2 cellular contexts compared by ENCODE assay signal in the genomic region with DNA sequence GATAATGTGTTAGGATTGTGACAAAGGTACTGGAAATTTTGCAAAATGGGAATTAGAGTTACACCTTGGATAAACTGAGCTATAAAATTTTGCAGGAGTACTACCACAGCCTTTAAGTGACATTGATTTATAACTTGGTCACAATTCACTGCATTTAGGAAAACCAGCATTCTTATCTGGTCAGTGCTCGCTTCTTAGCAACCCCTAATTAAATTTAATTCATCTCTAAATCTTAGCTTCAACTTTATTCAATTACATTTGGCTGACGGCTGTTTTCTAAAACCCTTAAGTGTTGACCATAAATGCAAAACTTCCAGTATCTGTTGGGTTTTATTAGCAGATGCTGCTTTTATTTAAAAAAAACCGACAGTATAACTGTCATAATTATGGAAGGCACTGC.
A peak's percentile ranks its signal among the peaks of the same experiment; 100 is the strongest.
TF ChIP-seq lines count a peak whose summit lies in the region.

No MANE protein-coding gene starts in this region.

TF ChIP-seq in HCT116, 20 proteins besides CTCF, POLR2A, EP300 and RAD21:
- TF ChIP-seq, protein P1, sequence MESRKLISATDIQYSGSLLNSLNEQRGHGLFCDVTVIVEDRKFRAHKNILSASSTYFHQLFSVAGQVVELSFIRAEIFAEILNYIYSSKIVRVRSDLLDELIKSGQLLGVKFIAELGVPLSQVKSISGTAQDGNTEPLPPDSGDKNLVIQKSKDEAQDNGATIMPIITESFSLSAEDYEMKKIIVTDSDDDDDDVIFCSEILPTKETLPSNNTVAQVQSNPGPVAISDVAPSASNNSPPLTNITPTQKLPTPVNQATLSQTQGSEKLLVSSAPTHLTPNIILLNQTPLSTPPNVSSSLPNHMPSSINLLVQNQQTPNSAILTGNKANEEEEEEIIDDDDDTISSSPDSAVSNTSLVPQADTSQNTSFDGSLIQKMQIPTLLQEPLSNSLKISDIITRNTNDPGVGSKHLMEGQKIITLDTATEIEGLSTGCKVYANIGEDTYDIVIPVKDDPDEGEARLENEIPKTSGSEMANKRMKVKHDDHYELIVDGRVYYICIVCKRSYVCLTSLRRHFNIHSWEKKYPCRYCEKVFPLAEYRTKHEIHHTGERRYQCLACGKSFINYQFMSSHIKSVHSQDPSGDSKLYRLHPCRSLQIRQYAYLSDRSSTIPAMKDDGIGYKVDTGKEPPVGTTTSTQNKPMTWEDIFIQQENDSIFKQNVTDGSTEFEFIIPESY (IDR thresholded peaks at IDR 0.05; ENCODE audit: extremely low read depth, insufficient replicate concordance, low read length) = no peak

TF ChIP-seq in K562, 482 proteins besides CTCF, POLR2A, EP300 and RAD21:
- TF ChIP-seq KDM1A (IDR thresholded peaks at IDR 0.05) = no peak
- TF ChIP-seq, protein P2, sequence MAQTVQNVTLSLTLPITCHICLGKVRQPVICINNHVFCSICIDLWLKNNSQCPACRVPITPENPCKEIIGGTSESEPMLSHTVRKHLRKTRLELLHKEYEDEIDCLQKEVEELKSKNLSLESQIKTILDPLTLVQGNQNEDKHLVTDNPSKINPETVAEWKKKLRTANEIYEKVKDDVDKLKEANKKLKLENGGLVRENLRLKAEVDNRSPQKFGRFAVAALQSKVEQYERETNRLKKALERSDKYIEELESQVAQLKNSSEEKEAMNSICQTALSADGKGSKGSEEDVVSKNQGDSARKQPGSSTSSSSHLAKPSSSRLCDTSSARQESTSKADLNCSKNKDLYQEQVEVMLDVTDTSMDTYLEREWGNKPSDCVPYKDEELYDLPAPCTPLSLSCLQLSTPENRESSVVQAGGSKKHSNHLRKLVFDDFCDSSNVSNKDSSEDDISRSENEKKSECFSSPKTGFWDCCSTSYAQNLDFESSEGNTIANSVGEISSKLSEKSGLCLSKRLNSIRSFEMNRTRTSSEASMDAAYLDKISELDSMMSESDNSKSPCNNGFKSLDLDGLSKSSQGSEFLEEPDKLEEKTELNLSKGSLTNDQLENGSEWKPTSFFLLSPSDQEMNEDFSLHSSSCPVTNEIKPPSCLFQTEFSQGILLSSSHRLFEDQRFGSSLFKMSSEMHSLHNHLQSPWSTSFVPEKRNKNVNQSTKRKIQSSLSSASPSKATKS (CRISPR knock-in tag; IDR thresholded peaks at IDR 0.05) = no peak
- no peak for TF ChIP-seq ZNF121 (CRISPR knock-in tag; conservative IDR thresholded peaks at IDR 0.05)
- TF ChIP-seq PCBP2 (IDR thresholded peaks at IDR 0.05; ENCODE audit: low read depth, low read length, poor library complexity, severe bottlenecking) = no peak
- TF ChIP-seq MEIS2 (IDR thresholded peaks at IDR 0.05; ENCODE audit: partially characterized antibody) = peak; percentile 36
- TF ChIP-seq DIDO1 (tag; IDR thresholded peaks at IDR 0.05; ENCODE audit: low read depth) = no peak
- no peak for TF ChIP-seq HNRNPL (IDR thresholded peaks at IDR 0.05; ENCODE audit: low read depth, low read length)
- TF ChIP-seq SMC3 (conservative IDR thresholded peaks at IDR 0.05; ENCODE audit: insufficient read depth, low read depth, low read length) = no peak
- no peak for TF ChIP-seq NUFIP1 (IDR thresholded peaks at IDR 0.05; ENCODE audit: partially characterized antibody)
- peak; percentile 91 for TF ChIP-seq RBM22 (IDR thresholded peaks at IDR 0.05; ENCODE audit: low read depth, low read length, poor library complexity, severe bottlenecking)
- no peak for TF ChIP-seq ZNF197 (CRISPR knock-in tag; IDR thresholded peaks at IDR 0.05; ENCODE audit: low read depth)
- no peak for TF ChIP-seq PTBP1 (IDR thresholded peaks at IDR 0.05; ENCODE audit: low read depth, low read length)
- no peak for TF ChIP-seq BRD4 (IDR thresholded peaks at IDR 0.05)
- TF ChIP-seq ZNF3 (CRISPR knock-in tag; IDR thresholded peaks at IDR 0.05) = no peak
- TF ChIP-seq ESRRA (IDR thresholded peaks at IDR 0.05; ENCODE audit: borderline replicate concordance, low read depth) = no peak
- no peak for TF ChIP-seq KAT7 (CRISPR knock-in tag; IDR thresholded peaks at IDR 0.05; ENCODE audit: borderline replicate concordance)
- TF ChIP-seq IRF2 (CRISPR knock-in tag; IDR thresholded peaks at IDR 0.05) = no peak
- peak; percentile 55 for TF ChIP-seq POLR2G (IDR thresholded peaks at IDR 0.05; ENCODE audit: low read depth, low read length)
- TF ChIP-seq, protein P3, sequence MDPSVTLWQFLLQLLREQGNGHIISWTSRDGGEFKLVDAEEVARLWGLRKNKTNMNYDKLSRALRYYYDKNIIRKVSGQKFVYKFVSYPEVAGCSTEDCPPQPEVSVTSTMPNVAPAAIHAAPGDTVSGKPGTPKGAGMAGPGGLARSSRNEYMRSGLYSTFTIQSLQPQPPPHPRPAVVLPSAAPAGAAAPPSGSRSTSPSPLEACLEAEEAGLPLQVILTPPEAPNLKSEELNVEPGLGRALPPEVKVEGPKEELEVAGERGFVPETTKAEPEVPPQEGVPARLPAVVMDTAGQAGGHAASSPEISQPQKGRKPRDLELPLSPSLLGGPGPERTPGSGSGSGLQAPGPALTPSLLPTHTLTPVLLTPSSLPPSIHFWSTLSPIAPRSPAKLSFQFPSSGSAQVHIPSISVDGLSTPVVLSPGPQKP (CRISPR knock-in tag; IDR thresholded peaks at IDR 0.05) = no peak
- TF ChIP-seq HCFC1 (IDR thresholded peaks at IDR 0.05; ENCODE audit: low read depth, low read length) = no peak
- no peak for TF ChIP-seq ZFX (CRISPR knock-in tag; IDR thresholded peaks at IDR 0.05)
- no peak for TF ChIP-seq XRCC5 (IDR thresholded peaks at IDR 0.05; ENCODE audit: low read depth, low read length)
- TF ChIP-seq, protein P4, sequence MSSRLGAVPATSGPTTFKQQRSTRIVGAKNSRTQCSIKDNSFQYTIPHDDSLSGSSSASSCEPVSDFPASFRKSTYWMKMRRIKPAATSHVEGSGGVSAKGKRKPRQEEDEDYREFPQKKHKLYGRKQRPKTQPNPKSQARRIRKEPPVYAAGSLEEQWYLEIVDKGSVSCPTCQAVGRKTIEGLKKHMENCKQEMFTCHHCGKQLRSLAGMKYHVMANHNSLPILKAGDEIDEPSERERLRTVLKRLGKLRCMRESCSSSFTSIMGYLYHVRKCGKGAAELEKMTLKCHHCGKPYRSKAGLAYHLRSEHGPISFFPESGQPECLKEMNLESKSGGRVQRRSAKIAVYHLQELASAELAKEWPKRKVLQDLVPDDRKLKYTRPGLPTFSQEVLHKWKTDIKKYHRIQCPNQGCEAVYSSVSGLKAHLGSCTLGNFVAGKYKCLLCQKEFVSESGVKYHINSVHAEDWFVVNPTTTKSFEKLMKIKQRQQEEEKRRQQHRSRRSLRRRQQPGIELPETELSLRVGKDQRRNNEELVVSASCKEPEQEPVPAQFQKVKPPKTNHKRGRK (tag; IDR thresholded peaks at IDR 0.05) = no peak
- TF ChIP-seq, protein P5, sequence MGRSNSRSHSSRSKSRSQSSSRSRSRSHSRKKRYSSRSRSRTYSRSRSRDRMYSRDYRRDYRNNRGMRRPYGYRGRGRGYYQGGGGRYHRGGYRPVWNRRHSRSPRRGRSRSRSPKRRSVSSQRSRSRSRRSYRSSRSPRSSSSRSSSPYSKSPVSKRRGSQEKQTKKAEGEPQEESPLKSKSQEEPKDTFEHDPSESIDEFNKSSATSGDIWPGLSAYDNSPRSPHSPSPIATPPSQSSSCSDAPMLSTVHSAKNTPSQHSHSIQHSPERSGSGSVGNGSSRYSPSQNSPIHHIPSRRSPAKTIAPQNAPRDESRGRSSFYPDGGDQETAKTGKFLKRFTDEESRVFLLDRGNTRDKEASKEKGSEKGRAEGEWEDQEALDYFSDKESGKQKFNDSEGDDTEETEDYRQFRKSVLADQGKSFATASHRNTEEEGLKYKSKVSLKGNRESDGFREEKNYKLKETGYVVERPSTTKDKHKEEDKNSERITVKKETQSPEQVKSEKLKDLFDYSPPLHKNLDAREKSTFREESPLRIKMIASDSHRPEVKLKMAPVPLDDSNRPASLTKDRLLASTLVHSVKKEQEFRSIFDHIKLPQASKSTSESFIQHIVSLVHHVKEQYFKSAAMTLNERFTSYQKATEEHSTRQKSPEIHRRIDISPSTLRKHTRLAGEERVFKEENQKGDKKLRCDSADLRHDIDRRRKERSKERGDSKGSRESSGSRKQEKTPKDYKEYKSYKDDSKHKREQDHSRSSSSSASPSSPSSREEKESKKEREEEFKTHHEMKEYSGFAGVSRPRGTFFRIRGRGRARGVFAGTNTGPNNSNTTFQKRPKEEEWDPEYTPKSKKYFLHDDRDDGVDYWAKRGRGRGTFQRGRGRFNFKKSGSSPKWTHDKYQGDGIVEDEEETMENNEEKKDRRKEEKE (IDR thresholded peaks at IDR 0.05; ENCODE audit: borderline replicate concordance in 1 of 2, control insufficient read depth in 1 of 2, low read depth in 2 of 2, low read length in 1 of 2) = no peak; a peak in 1 of 4 replicates
- TF ChIP-seq MEF2D (tag; conservative IDR thresholded peaks at IDR 0.05; ENCODE audit: low read depth) = no peak
- no peak for TF ChIP-seq BRD9 (IDR thresholded peaks at IDR 0.05; ENCODE audit: low read depth, partially characterized antibody)
- TF ChIP-seq POLR2AphosphoS5 (IDR thresholded peaks at IDR 0.05; ENCODE audit: control insufficient read depth, insufficient read depth, low read depth, low read length) = peak; percentile 12; the same call in 1 of the 2 replicates
- peak; percentile 28; the same call in 1 of the 2 replicates for TF ChIP-seq RBFOX2 (IDR thresholded peaks at IDR 0.05; ENCODE audit: low read depth, low read length)
- TF ChIP-seq SAP30 (IDR thresholded peaks at IDR 0.05; ENCODE audit: borderline replicate concordance, insufficient read depth, low read depth, low read length, poor library complexity, severe bottlenecking) = no peak
- TF ChIP-seq BHLHE40 (IDR thresholded peaks at IDR 0.05; ENCODE audit: low read length) = no peak
- TF ChIP-seq, protein P6, sequence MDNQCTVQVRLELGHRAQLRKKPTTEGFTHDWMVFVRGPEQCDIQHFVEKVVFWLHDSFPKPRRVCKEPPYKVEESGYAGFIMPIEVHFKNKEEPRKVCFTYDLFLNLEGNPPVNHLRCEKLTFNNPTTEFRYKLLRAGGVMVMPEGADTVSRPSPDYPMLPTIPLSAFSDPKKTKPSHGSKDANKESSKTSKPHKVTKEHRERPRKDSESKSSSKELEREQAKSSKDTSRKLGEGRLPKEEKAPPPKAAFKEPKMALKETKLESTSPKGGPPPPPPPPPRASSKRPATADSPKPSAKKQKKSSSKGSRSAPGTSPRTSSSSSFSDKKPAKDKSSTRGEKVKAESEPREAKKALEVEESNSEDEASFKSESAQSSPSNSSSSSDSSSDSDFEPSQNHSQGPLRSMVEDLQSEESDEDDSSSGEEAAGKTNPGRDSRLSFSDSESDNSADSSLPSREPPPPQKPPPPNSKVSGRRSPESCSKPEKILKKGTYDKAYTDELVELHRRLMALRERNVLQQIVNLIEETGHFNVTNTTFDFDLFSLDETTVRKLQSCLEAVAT (IDR thresholded peaks at IDR 0.05) = no peak
- TF ChIP-seq EZH2 (IDR thresholded peaks at IDR 0.05; ENCODE audit: borderline replicate concordance, low read depth, low read length) = no peak
- no peak for TF ChIP-seq TFAM (CRISPR knock-in tag; conservative IDR thresholded peaks at IDR 0.05)
- TF ChIP-seq, protein P7, sequence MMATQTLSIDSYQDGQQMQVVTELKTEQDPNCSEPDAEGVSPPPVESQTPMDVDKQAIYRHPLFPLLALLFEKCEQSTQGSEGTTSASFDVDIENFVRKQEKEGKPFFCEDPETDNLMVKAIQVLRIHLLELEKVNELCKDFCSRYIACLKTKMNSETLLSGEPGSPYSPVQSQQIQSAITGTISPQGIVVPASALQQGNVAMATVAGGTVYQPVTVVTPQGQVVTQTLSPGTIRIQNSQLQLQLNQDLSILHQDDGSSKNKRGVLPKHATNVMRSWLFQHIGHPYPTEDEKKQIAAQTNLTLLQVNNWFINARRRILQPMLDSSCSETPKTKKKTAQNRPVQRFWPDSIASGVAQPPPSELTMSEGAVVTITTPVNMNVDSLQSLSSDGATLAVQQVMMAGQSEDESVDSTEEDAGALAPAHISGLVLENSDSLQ (IDR thresholded peaks at IDR 0.05) = peak; percentile 25; the same call in 1 of the 2 replicates
- TF ChIP-seq RBM14 (IDR thresholded peaks at IDR 0.05; ENCODE audit: borderline replicate concordance, insufficient read depth, low read depth, low read length) = no peak
- no peak for TF ChIP-seq NR2C2 (CRISPR knock-in tag; IDR thresholded peaks at IDR 0.05)
- TF ChIP-seq NR2C2 (tag; IDR thresholded peaks at IDR 0.05) = no peak
